ENCODE assay signal across 1 cellular context in genomic region chr15:84725001-84725491, GRCh38.
A peak's percentile ranks its signal among the peaks of the same experiment; 100 is the strongest.
TF ChIP-seq lines count a peak whose summit lies in the region.

No MANE protein-coding gene starts in this region.

TF ChIP-seq in HepG2, 621 proteins besides CTCF, POLR2A, EP300 and RAD21:
- TF ChIP-seq ZNF275 (CRISPR knock-in tag; IDR thresholded peaks at IDR 0.05; ENCODE audit: borderline replicate concordance) (no peak), PAX8 (CRISPR knock-in tag; IDR thresholded peaks at IDR 0.05; ENCODE audit: borderline replicate concordance) (no peak), EED (CRISPR knock-in tag; IDR thresholded peaks at IDR 0.05) (no peak), RARA (CRISPR knock-in tag; IDR thresholded peaks at IDR 0.05) (0 out of 2 replicates have a peak, but pooled peaks have one; percentile 26), ZNF75D (CRISPR knock-in tag; IDR thresholded peaks at IDR 0.05; ENCODE audit: borderline replicate concordance) (no peak), ZFP37 (CRISPR knock-in tag; IDR thresholded peaks at IDR 0.05; ENCODE audit: borderline replicate concordance) (no peak), ZNF251 (CRISPR knock-in tag; IDR thresholded peaks at IDR 0.05) (no peak), ETV5 (CRISPR knock-in tag; IDR thresholded peaks at IDR 0.05; ENCODE audit: borderline replicate concordance) (peak; percentile 44; the same call in 1 of the 2 replicates), NCOA5 (CRISPR knock-in tag; IDR thresholded peaks at IDR 0.05) (no peak)
- TF ChIP-seq, protein P1, sequence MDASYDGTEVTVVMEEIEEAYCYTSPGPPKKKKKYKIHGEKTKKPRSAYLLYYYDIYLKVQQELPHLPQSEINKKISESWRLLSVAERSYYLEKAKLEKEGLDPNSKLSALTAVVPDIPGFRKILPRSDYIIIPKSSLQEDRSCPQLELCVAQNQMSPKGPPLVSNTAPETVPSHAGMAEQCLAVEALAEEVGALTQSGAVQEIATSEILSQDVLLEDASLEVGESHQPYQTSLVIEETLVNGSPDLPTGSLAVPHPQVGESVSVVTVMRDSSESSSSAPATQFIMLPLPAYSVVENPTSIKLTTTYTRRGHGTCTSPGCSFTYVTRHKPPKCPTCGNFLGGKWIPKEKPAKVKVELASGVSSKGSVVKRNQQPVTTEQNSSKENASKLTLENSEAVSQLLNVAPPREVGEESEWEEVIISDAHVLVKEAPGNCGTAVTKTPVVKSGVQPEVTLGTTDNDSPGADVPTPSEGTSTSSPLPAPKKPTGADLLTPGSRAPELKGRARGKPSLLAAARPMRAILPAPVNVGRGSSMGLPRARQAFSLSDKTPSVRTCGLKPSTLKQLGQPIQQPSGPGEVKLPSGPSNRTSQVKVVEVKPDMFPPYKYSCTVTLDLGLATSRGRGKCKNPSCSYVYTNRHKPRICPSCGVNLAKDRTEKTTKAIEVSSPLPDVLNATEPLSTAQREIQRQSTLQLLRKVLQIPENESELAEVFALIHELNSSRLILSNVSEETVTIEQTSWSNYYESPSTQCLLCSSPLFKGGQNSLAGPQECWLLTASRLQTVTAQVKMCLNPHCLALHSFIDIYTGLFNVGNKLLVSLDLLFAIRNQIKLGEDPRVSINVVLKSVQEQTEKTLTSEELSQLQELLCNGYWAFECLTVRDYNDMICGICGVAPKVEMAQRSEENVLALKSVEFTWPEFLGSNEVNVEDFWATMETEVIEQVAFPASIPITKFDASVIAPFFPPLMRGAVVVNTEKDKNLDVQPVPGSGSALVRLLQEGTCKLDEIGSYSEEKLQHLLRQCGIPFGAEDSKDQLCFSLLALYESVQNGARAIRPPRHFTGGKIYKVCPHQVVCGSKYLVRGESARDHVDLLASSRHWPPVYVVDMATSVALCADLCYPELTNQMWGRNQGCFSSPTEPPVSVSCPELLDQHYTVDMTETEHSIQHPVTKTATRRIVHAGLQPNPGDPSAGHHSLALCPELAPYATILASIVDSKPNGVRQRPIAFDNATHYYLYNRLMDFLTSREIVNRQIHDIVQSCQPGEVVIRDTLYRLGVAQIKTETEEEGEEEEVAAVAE (CRISPR knock-in tag; IDR thresholded peaks at IDR 0.05; ENCODE audit: borderline replicate concordance): no peak
